ENCODE assay signal across 1 cellular context in the genomic region with DNA sequence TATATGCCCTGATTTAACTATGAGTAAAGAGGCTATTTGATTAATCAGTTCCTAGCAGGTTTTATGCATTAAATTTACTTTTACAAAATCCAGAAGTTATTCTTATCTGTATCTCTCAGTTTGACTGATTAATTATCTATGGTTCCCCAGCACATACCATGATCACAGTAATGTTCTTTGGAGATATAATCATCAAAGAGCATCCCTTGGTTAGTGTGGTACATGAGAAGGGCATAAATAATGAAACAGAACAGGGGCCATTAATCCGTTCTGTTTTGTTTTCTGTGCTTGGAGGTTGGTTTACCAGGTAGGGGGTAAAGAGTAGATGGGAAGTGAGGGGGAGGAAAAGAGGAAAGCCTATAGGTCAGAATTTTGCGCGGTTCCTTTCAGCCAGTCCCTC.
TF ChIP-seq lines count a peak whose summit lies in the region.

No MANE protein-coding gene starts in this region.

TF ChIP-seq in SK-N-SH treated with all-trans-retinoic acid at 6 μM for 48 hours, 23 proteins besides CTCF, POLR2A, EP300 and RAD21 (continued from another document):
- TF ChIP-seq CSRNP3 (CRISPR knock-in tag; IDR thresholded peaks at IDR 0.05) (no peak), RARB (CRISPR knock-in tag; IDR thresholded peaks at IDR 0.05) (no peak), ZC3H10 (CRISPR knock-in tag; IDR thresholded peaks at IDR 0.05) (no peak), POU6F1 (CRISPR knock-in tag; IDR thresholded peaks at IDR 0.05; ENCODE audit: borderline replicate concordance, low read depth) (no peak), PPARA (CRISPR knock-in tag; IDR thresholded peaks at IDR 0.05; ENCODE audit: borderline replicate concordance) (no peak), TCF4 (CRISPR knock-in tag; IDR thresholded peaks at IDR 0.05; ENCODE audit: borderline replicate concordance) (peak; percentile 58; the same call in 1 of the 2 replicates), ESRRG (CRISPR knock-in tag; IDR thresholded peaks at IDR 0.05) (no peak), SNAI2 (CRISPR knock-in tag; IDR thresholded peaks at IDR 0.05) (no peak), ZFP3 (CRISPR knock-in tag; IDR thresholded peaks at IDR 0.05) (no peak), CSDC2 (CRISPR knock-in tag; IDR thresholded peaks at IDR 0.05) (no peak)
- TF ChIP-seq, protein P1, sequence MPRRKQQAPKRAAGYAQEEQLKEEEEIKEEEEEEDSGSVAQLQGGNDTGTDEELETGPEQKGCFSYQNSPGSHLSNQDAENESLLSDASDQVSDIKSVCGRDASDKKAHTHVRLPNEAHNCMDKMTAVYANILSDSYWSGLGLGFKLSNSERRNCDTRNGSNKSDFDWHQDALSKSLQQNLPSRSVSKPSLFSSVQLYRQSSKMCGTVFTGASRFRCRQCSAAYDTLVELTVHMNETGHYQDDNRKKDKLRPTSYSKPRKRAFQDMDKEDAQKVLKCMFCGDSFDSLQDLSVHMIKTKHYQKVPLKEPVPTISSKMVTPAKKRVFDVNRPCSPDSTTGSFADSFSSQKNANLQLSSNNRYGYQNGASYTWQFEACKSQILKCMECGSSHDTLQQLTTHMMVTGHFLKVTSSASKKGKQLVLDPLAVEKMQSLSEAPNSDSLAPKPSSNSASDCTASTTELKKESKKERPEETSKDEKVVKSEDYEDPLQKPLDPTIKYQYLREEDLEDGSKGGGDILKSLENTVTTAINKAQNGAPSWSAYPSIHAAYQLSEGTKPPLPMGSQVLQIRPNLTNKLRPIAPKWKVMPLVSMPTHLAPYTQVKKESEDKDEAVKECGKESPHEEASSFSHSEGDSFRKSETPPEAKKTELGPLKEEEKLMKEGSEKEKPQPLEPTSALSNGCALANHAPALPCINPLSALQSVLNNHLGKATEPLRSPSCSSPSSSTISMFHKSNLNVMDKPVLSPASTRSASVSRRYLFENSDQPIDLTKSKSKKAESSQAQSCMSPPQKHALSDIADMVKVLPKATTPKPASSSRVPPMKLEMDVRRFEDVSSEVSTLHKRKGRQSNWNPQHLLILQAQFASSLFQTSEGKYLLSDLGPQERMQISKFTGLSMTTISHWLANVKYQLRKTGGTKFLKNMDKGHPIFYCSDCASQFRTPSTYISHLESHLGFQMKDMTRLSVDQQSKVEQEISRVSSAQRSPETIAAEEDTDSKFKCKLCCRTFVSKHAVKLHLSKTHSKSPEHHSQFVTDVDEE (CRISPR knock-in tag; IDR thresholded peaks at IDR 0.05) = peak; percentile 66; the same call in 1 of the 2 replicates
- TF ChIP-seq, protein P2, sequence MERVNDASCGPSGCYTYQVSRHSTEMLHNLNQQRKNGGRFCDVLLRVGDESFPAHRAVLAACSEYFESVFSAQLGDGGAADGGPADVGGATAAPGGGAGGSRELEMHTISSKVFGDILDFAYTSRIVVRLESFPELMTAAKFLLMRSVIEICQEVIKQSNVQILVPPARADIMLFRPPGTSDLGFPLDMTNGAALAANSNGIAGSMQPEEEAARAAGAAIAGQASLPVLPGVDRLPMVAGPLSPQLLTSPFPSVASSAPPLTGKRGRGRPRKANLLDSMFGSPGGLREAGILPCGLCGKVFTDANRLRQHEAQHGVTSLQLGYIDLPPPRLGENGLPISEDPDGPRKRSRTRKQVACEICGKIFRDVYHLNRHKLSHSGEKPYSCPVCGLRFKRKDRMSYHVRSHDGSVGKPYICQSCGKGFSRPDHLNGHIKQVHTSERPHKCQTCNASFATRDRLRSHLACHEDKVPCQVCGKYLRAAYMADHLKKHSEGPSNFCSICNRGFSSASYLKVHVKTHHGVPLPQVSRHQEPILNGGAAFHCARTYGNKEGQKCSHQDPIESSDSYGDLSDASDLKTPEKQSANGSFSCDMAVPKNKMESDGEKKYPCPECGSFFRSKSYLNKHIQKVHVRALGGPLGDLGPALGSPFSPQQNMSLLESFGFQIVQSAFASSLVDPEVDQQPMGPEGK (CRISPR knock-in tag; IDR thresholded peaks at IDR 0.05; ENCODE audit: borderline replicate concordance) = no peak
TF ChIP-seq in SK-N-SH treated with all-trans-retinoic acid at 6 μM for 48 hours: peak in this region for 2.
